Comparison of ENCODE assay signal across 8 cellular contexts in genomic region chr4:4386736-4387392, GRCh38. TPM values are rescaled to one million over a fixed set of nuclear protein-coding genes. Genes with fewer than 3 reads are reported as not detected.
A peak's percentile ranks its signal among the peaks of the same experiment; 100 is the strongest.
DNase-seq lines count a peak whose midpoint lies in the region; ATAC-seq and TF ChIP-seq lines count a peak whose summit lies in the region.

NSG1 (plus strand) TSS chr4:4387102; CDS start chr4:4387630, 528 bp downstream.

- H3K27me3 Mint-ChIP-seq in activated naive CD4-positive, alpha-beta T cell treated with anti-CD3 and anti-CD28 coated beads for 36 hours (ENCODE audit: low read depth), result peaks cover 22% of the 10 kb centered on the region

- no peaks in the 10 kb centered on the region for H3K36me3 Mint-ChIP-seq in activated naive CD4-positive, alpha-beta T cell treated with anti-CD3 and anti-CD28 coated beads for 36 hours (ENCODE audit: low read depth)

- H3K4me1 ChIP-seq in heart left ventricle (peaks cover 0 to 55% (median 16%) of the 10 kb centered on the region in 12 donors), rectal smooth muscle tissue (ENCODE audit: control insufficient read depth, insufficient read depth, low read length) (no peaks in the 10 kb centered on the region)

- H3K27ac Mint-ChIP-seq in activated naive CD4-positive, alpha-beta T cell treated with anti-CD3 and anti-CD28 coated beads for 36 hours, result no peak within 1 kb of the TSS

- CTCF ChIA-PET in activated naive CD4-positive, alpha-beta T cell treated with anti-CD3 and anti-CD28 coated beads for 36 hours (lab: Charles Lee), result interaction anchor here (1.1 kb wide), 1 partner anchor 33 kb away, joined by 3 read pairs; no protein-coding TSS in a partner anchor

- H3K4me1 Mint-ChIP-seq in activated naive CD4-positive, alpha-beta T cell treated with anti-CD3 and anti-CD28 coated beads for 36 hours (ENCODE audit: low read depth), result peaks cover 12% of the 10 kb centered on the region

- DNase-seq in COLO668 (lab: John Stamatoyannopoulos, UW; ENCODE audit: unreplicated experiment), result peak; percentile 33
- DNase-seq in NCI-H146 treated with DMSO at 0.1 percent for 48 hours (lab: John Stamatoyannopoulos, UW; ENCODE audit: unreplicated experiment), result peak; percentile 60
- peak; percentile 42 for DNase-seq in activated naive CD4-positive, alpha-beta T cell treated with anti-CD3 and anti-CD28 coated beads for 36 hours
- peak in 2 of 5 donors; percentile 25 to 43 for DNase-seq in heart left ventricle
- no peak for DNase-seq in SIG-M5 treated with dmso at 0.1 percent for 504 hours (lab: John Stamatoyannopoulos, UW; ENCODE audit: unreplicated experiment)

- H3K27ac ChIP-seq in heart left ventricle (peak within 1 kb of the TSS in 1 of 12 donors; percentile 41), rectal smooth muscle tissue (ENCODE audit: low read depth, low read length) (no peak within 1 kb of the TSS)

- WGBS in heart left ventricle, 4 donors, result 0 to 1% (median 1%) methylated on average over 7 to 87 of the region's 87 CpGs

- TF ChIP-seq CTCF in heart left ventricle (IDR thresholded peaks at IDR 0.05), result no peak

- no peak within 1 kb of the TSS for H3K9ac ChIP-seq in rectal smooth muscle tissue (ENCODE audit: low read length)

- TF ChIP-seq POLR2A in heart left ventricle (IDR thresholded peaks at IDR 0.05), result no peak

- H3K4me3 ChIP-seq in heart left ventricle (peak within 1 kb of the TSS; percentile 36 to 62 (median 53)), rectal smooth muscle tissue (ENCODE audit: low read length) (peak within 1 kb of the TSS; percentile 46)

- intact Hi-C loops in activated naive CD4-positive, alpha-beta T cell treated with anti-CD3 and anti-CD28 coated beads for 36 hours (cut with micrococcal nuclease), result loop anchor here (2.0 to 5.0 kb wide), 2 partner anchors 96 to 470 kb away; partner anchors contain the start of genes LYAR, MSX1 and ZBTB49
- intact Hi-C loops in heart left ventricle (cut with DNase I), result no loop called here

- H3K36me3 ChIP-seq in heart left ventricle (no peaks in the 10 kb centered on the region), rectal smooth muscle tissue (ENCODE audit: control insufficient read depth, insufficient read depth, low read length) (no peaks in the 10 kb centered on the region)

- H3K9me3 Mint-ChIP-seq in activated naive CD4-positive, alpha-beta T cell treated with anti-CD3 and anti-CD28 coated beads for 36 hours, result no peaks in the 10 kb centered on the region

- peaks cover 0 to 64% (median 36%) of the 10 kb centered on the region in 9 donors for H3K27me3 ChIP-seq in heart left ventricle
- H3K27me3 ChIP-seq in rectal smooth muscle tissue (ENCODE audit: control insufficient read depth, insufficient read depth, low read length), result peaks cover 13% of the 10 kb centered on the region

- H3K9me3 ChIP-seq in heart left ventricle, result no peaks in the 10 kb centered on the region

- H3K4me3 Mint-ChIP-seq in activated naive CD4-positive, alpha-beta T cell treated with anti-CD3 and anti-CD28 coated beads for 36 hours, result peak within 1 kb of the TSS; percentile 72

- ATAC-seq in heart left ventricle, result peak in 2 of 4 donors; percentile 38 to 47
- ATAC-seq in HG03135 (IDR thresholded peaks at IDR 0.05; ENCODE audit: unreplicated experiment), result no peak
- ATAC-seq in HG03139 (IDR thresholded peaks at IDR 0.05; ENCODE audit: unreplicated experiment), result no peak

RNA-seq across cellular contexts. Expression of gene NSG1, which starts in this region (rescaled TPM):
- total RNA-seq in activated naive CD4-positive, alpha-beta T cell treated with anti-CD3 and anti-CD28 coated beads for 36 hours, result 1 to 10 TPM; 1.9 to 2.1 TPM
- total RNA-seq in heart left ventricle, result 10 to 100 TPM in 2 of 9 donors, 1 to 10 TPM in 7; 2.1 to 19.7 (median 3.4) TPM
- 1 to 10 TPM; 3.2 to 4.8 TPM for polyA plus RNA-seq in heart left ventricle
